In genomic region chr16:64180136-64180900, GRCh38 we compare ENCODE assay signal across 22 cellular contexts.
"Had no signal": no experiment of that assay in that cellular context is flagged by ENCODE, and none has a peak within 500 bp of the region (broad histone marks: within the 10 kb centered on the region; RNA-seq: fewer than 3 reads in every experiment).

No MANE protein-coding gene starts in this region.

- ATAC-seq: activated T-cell treated with anti-CD3 and anti-CD28 coated beads, Interleukin-2, amount 50 U/mL, for 72 hours; left colon; naive thymus-derived CD8-positive, alpha-beta T cell had no signal

- H3K27me3 ChIP-seq: spleen, testis, uterus had no signal

- H3K27ac ChIP-seq: spleen, testis, uterus had no signal

- H3K36me3 ChIP-seq: spleen, uterus had no signal

- H3K9me3 ChIP-seq: testis, uterus had no signal

- H3K4me1 ChIP-seq: spleen, uterus had no signal

- DNase-seq: activated CD4-positive, alpha-beta memory T cell treated with anti-CD3 and anti-CD28 coated beads, Interleukin-2, amount 10 ng/mL, durations not matched to agents 7 days and 5 days; activated CD4-positive, alpha-beta T cell treated with anti-CD3 and anti-CD28 coated beads for 48 hours; activated effector memory CD4-positive, alpha-beta T cell treated with anti-CD3 and anti-CD28 coated beads, Interleukin-2, amount 50 U/mL, for 16 hours; activated naive CD4-positive, alpha-beta T cell treated with anti-CD3 and anti-CD28 coated beads, Interleukin-2, amount 10 ng/mL, durations not matched to agents 7 days and 5 days; activated T-cell treated with anti-CD3 and anti-CD28 coated beads, Interleukin-2, amount 50 U/mL, for 72 hours; anterior cingulate cortex; dermis blood vessel endothelial cell; effector CD8-positive, alpha-beta T cell; foreskin melanocyte; glutamatergic neuron; hippocampal formation; left colon; naive thymus-derived CD8-positive, alpha-beta T cell; retina; spleen; stimulated activated CD4-positive, alpha-beta T cell treated with anti-CD3 and anti-CD28 coated beads, Interleukin-4, amount 100 ng/mL, for 1 hour; stimulated activated naive CD4-positive, alpha-beta T cell; T-helper 2 cell; testis; trophoblast cell; uterus had no signal

- H3K4me3 ChIP-seq: lung, spleen, testis, uterus had no signal
